ENCODE assay signal across 8 cellular contexts in the genomic region with DNA sequence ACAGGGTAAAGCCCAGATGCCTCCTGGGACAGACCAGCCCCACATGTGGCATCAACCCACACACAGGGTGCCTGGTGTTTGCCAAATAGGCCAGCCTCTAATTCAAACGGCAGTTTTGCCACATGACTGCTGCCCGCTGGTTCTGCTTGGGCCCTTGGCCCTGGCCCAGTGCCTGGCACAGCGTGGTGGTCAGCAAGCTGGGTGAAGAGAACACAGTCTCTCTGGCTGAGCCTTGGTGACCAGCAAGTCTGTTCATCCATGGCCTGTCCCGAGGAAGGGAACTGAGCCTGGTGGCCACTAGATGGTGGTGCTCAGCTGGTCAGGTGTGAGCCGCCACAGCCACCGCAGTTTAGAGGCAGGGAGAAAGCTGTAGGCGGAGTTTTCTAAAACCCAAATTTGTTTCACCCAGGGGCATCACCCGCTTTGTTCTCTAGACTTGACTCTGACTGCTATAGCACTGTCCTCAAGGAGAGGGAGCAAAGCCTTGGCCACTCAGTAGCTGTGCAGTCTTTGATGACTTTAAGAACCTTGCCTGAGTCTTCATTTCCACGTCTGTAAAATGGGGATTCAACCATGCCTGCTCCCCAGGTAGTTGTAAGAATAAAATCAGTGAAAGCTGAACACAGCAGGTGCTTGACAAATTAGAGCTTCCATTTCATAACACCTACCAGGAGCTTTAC. TPM values are rescaled to one million over a fixed set of nuclear protein-coding genes. Genes with fewer than 3 reads are reported as not detected.
DNase-seq lines count a peak whose midpoint lies in the region; ATAC-seq lines count a peak whose summit lies in the region.

No MANE protein-coding gene starts in this region.

- no peak overlapping the region for H3K4me3 Mint-ChIP-seq in activated CD4-positive, alpha-beta memory T cell treated with anti-CD3 and anti-CD28 coated beads, Interleukin-2, amount 10 ng/mL, durations not matched to agents 7 days and 5 days
- H3K4me3 Mint-ChIP-seq in effector memory CD8-positive, alpha-beta T cell, result no peak overlapping the region
- peak overlapping the region; percentile 4 for H3K4me3 Mint-ChIP-seq in memory B cell

- ATAC-seq in HG03196 (IDR thresholded peaks at IDR 0.05; ENCODE audit: unreplicated experiment) (peak; percentile 70), memory B cell (ENCODE audit: low read depth) (peak; percentile 91)
- peak; percentile 76 for ATAC-seq in effector memory CD8-positive, alpha-beta T cell (replicated peaks)

- POLR2A ChIA-PET in activated CD4-positive, alpha-beta memory T cell treated with anti-CD3 and anti-CD28 coated beads, Interleukin-2, amount 10 ng/mL, durations not matched to agents 7 days and 5 days (lab: Charles Lee), result interaction anchor here (0.6 to 3.0 kb wide), 7 partner anchors 9 to 201 kb away, joined by 3 to 16 read pairs (median 3); partner anchors contain the start of genes EFTUD2 and KIF18B

- peak; percentile 58 for DNase-seq in SIG-M5 treated with dmso at 0.1 percent for 504 hours (lab: John Stamatoyannopoulos, UW; ENCODE audit: unreplicated experiment)
- no peak for DNase-seq in SIG-M5 (lab: John Stamatoyannopoulos, UW)
- DNase-seq in NCI-H82 treated with DMSO at 0.1 percent for 48 hours (lab: John Stamatoyannopoulos, UW; ENCODE audit: unreplicated experiment), result peak; percentile 58
- peak; percentile 69 for DNase-seq in activated CD4-positive, alpha-beta memory T cell treated with anti-CD3 and anti-CD28 coated beads, Interleukin-2, amount 10 ng/mL, durations not matched to agents 7 days and 5 days
- DNase-seq in effector memory CD8-positive, alpha-beta T cell, result peak; percentile 24 to 34 (median 29)
- DNase-seq in memory B cell (ENCODE audit: low spot score in 2 of 2), result peak; percentile 53 to 59
- DNase-seq in stimulated activated CD8-positive, alpha-beta memory T cell treated with anti-CD3 and anti-CD28 coated beads, Interleukin-2, amount 100 ng/mL, for 48 hours (ENCODE audit: low read depth in 2 of 2), result peak; percentile 39 to 40

- CTCF ChIA-PET in activated CD4-positive, alpha-beta memory T cell treated with anti-CD3 and anti-CD28 coated beads, Interleukin-2, amount 10 ng/mL, durations not matched to agents 7 days and 5 days (lab: Charles Lee), result interaction anchor here (0.6 to 4.9 kb wide), 12 partner anchors 9 to 216 kb away, joined by 3 to 53 read pairs (median 4); partner anchors contain the start of genes ACBD4 and EFTUD2

- no peaks in the 10 kb centered on the region for H3K9me3 Mint-ChIP-seq in activated CD4-positive, alpha-beta memory T cell treated with anti-CD3 and anti-CD28 coated beads, Interleukin-2, amount 10 ng/mL, durations not matched to agents 7 days and 5 days
- no peaks in the 10 kb centered on the region for H3K9me3 Mint-ChIP-seq in effector memory CD8-positive, alpha-beta T cell
- H3K9me3 Mint-ChIP-seq in memory B cell, result no peaks in the 10 kb centered on the region

- no peaks in the 10 kb centered on the region for H3K4me1 Mint-ChIP-seq in activated CD4-positive, alpha-beta memory T cell treated with anti-CD3 and anti-CD28 coated beads, Interleukin-2, amount 10 ng/mL, durations not matched to agents 7 days and 5 days
- no peaks in the 10 kb centered on the region for H3K4me1 Mint-ChIP-seq in effector memory CD8-positive, alpha-beta T cell (ENCODE audit: low read depth in 2 of 2)
- peaks cover 15% of the 10 kb centered on the region for H3K4me1 Mint-ChIP-seq in memory B cell

- peaks cover 8% of the 10 kb centered on the region for H3K36me3 Mint-ChIP-seq in activated CD4-positive, alpha-beta memory T cell treated with anti-CD3 and anti-CD28 coated beads, Interleukin-2, amount 10 ng/mL, durations not matched to agents 7 days and 5 days (ENCODE audit: low read depth)
- no peaks in the 10 kb centered on the region for H3K36me3 Mint-ChIP-seq in effector memory CD8-positive, alpha-beta T cell (ENCODE audit: insufficient read depth)
- no peaks in the 10 kb centered on the region for H3K36me3 Mint-ChIP-seq in memory B cell

- no peak overlapping the region for H3K27ac Mint-ChIP-seq in activated CD4-positive, alpha-beta memory T cell treated with anti-CD3 and anti-CD28 coated beads, Interleukin-2, amount 10 ng/mL, durations not matched to agents 7 days and 5 days
- H3K27ac Mint-ChIP-seq in effector memory CD8-positive, alpha-beta T cell, result no peak overlapping the region
- no peak overlapping the region for H3K27ac Mint-ChIP-seq in memory B cell

- peaks cover 26% of the 10 kb centered on the region for H3K27me3 Mint-ChIP-seq in activated CD4-positive, alpha-beta memory T cell treated with anti-CD3 and anti-CD28 coated beads, Interleukin-2, amount 10 ng/mL, durations not matched to agents 7 days and 5 days
- H3K27me3 Mint-ChIP-seq in effector memory CD8-positive, alpha-beta T cell, result peaks cover 11 to 60% of the 10 kb centered on the region in 2 donors
- peaks cover 10% of the 10 kb centered on the region for H3K27me3 Mint-ChIP-seq in memory B cell

RNA-seq across cellular contexts. Expression of gene GFAP, which starts 4.7 kb away (rescaled TPM):
- total RNA-seq in activated CD4-positive, alpha-beta memory T cell treated with anti-CD3 and anti-CD28 coated beads, Interleukin-2, amount 10 ng/mL, durations not matched to agents 7 days and 5 days, result not detected

RNA-seq across cellular contexts. Expression of gene EFTUD2, which starts 20.8 kb away (rescaled TPM):
- total RNA-seq in activated CD4-positive, alpha-beta memory T cell treated with anti-CD3 and anti-CD28 coated beads, Interleukin-2, amount 10 ng/mL, durations not matched to agents 7 days and 5 days, result 100 to 1,000 TPM; 102 to 114 TPM

RNA-seq across cellular contexts. Expression of gene KIF18B, which starts 27.5 kb away (rescaled TPM):
- total RNA-seq in activated CD4-positive, alpha-beta memory T cell treated with anti-CD3 and anti-CD28 coated beads, Interleukin-2, amount 10 ng/mL, durations not matched to agents 7 days and 5 days, result 10 to 100 TPM; 66.9 to 67.9 TPM

RNA-seq across cellular contexts. Expression of gene C1QL1, which starts 48.1 kb away (rescaled TPM):
- total RNA-seq in activated CD4-positive, alpha-beta memory T cell treated with anti-CD3 and anti-CD28 coated beads, Interleukin-2, amount 10 ng/mL, durations not matched to agents 7 days and 5 days, result under 1 TPM; 0.33 to 0.43 TPM
